8 cellular contexts compared by ENCODE assay signal in genomic region chr1:23980006-23980724, GRCh38. TPM values are rescaled to one million over a fixed set of nuclear protein-coding genes. Genes with fewer than 3 reads are reported as not detected.
A peak's percentile ranks its signal among the peaks of the same experiment; 100 is the strongest.
DNase-seq lines count a peak whose midpoint lies in the region; ATAC-seq and TF ChIP-seq lines count a peak whose summit lies in the region.

Gene SRSF10 (minus strand): TSS chr1:23980327. CDS start chr1:23980255, 72 bp downstream.

- ATAC-seq in GM21717 (IDR thresholded peaks at IDR 0.05; ENCODE audit: unreplicated experiment): peak; percentile 80

- CTCF ChIA-PET in PC-9 (lab: Charles Lee): interaction anchor here (2.1 kb wide), 1 partner anchor 48 kb away, joined by 4 read pairs; no protein-coding TSS in a partner anchor

- H3K36me3 ChIP-seq in PC-9 (ENCODE audit: low read depth): peaks cover 8% of the 10 kb centered on the region; the same call in 1 of the 2 replicates
- H3K36me3 ChIP-seq in mucosa of rectum (ENCODE audit: control insufficient read depth in 2 of 2, insufficient read depth in 2 of 2, low read length in 2 of 2): peaks cover 7 to 8% of the 10 kb centered on the region in 2 donors

- no peaks in the 10 kb centered on the region for H3K9me2 ChIP-seq in PC-9 (ENCODE audit: insufficient read depth)

- peak within 1 kb of the TSS; percentile 98 for H3K4me2 ChIP-seq in PC-9

- POLR2A ChIA-PET in PC-9 (lab: Charles Lee; ENCODE audit: unreplicated experiment): interaction anchor here (0.6 to 1.0 kb wide), 4 partner anchors 21 to 408 kb away, joined by 3 to 8 read pairs (median 4); partner anchors contain the start of gene PNRC2

- intact Hi-C loops in PC-9 (cut with micrococcal nuclease; ENCODE audit: unreplicated experiment): loop anchor here (2.0 kb wide), 3 partner anchors 19 to 39 kb away; no protein-coding TSS in a partner anchor

- peaks cover 39% of the 10 kb centered on the region for H4K20me1 ChIP-seq in PC-9 (ENCODE audit: insufficient read depth)

- H3F3A ChIP-seq in PC-9 (ENCODE audit: insufficient read depth, low read depth): peaks cover 16% of the 10 kb centered on the region

- in situ Hi-C loops in KBM-7 (cut with MboI; ENCODE audit: low pct_unique_long_range_greater_than_20kb, low sequenced_read_pairs): no loop called here

- H3K4me1 ChIP-seq in PC-9 (replicated peaks; ENCODE audit: insufficient read depth): peaks cover 45% of the 10 kb centered on the region
- peaks cover 24 to 32% of the 10 kb centered on the region in 2 donors for H3K4me1 ChIP-seq in mucosa of rectum (ENCODE audit: control insufficient read depth in 2 of 2, insufficient read depth in 2 of 2, low read length in 2 of 2)

- H3K79me2 ChIP-seq in PC-9 (ENCODE audit: low read depth): peaks cover 49% of the 10 kb centered on the region

- peak within 1 kb of the TSS; percentile 89 for H2AFZ ChIP-seq in PC-9

- no TSS peak for BruUV-seq in PC-9 (replicated peaks; lab: Mats Ljungman, UMichigan)

- H3K9me3 ChIP-seq in PC-9 (ENCODE audit: insufficient read depth, low read depth) (no peaks in the 10 kb centered on the region), mucosa of rectum (ENCODE audit: control insufficient read depth in 2 of 2, low read length in 2 of 2) (no peaks in the 10 kb centered on the region)

- no peak for TF ChIP-seq CTCF in PC-9 (conservative IDR thresholded peaks at IDR 0.05)
- TF ChIP-seq CTCF in epithelial cell of proximal tubule (conservative IDR thresholded peaks at IDR 0.05; ENCODE audit: low read depth, low read length): peak; percentile 20

- H3K27ac ChIP-seq in PC-9: peak within 1 kb of the TSS; percentile 97
- peak within 1 kb of the TSS; percentile 91 to 97 for H3K27ac ChIP-seq in mucosa of rectum (ENCODE audit: low read depth in 2 of 2, low read length in 2 of 2)

- H3K9ac ChIP-seq in mucosa of rectum (ENCODE audit: low read depth in 1 of 2, low read length in 2 of 2): peak within 1 kb of the TSS; percentile 95

- DNase-seq in DMS53 treated with DMSO at 0.1 percent for 48 hours (lab: John Stamatoyannopoulos, UW; ENCODE audit: unreplicated experiment) (peak; percentile 98), KBM-7 (peak; percentile 100), PC-9 (peak; percentile 88 to 96), epithelial cell of proximal tubule (ENCODE audit: low read depth) (peak; percentile 80)
- peak; percentile 96 for DNase-seq in activated T-cell treated with anti-CD3 and anti-CD28 coated beads, Interleukin-2, amount 50 U/mL, for 1 hour
- peak; percentile 97 for DNase-seq in stimulated activated CD8-positive, alpha-beta memory T cell treated with anti-CD3 and anti-CD28 coated beads, Interleukin-4, amount 100 ng/mL, for 48 hours

- H3K27me3 ChIP-seq in PC-9 (ENCODE audit: insufficient read depth, low read depth) (no peaks in the 10 kb centered on the region), mucosa of rectum (ENCODE audit: control insufficient read depth in 2 of 2, insufficient read depth in 2 of 2, low read length in 2 of 2) (no peaks in the 10 kb centered on the region)

- peak within 1 kb of the TSS; percentile 94 for H3K4me3 ChIP-seq in PC-9
- peak within 1 kb of the TSS; percentile 81 for H3K4me3 ChIP-seq in epithelial cell of proximal tubule (ENCODE audit: low read depth, low read length)
- H3K4me3 ChIP-seq in mucosa of rectum (ENCODE audit: low read length in 2 of 2): peak within 1 kb of the TSS; percentile 85 to 93

RNA-seq across cellular contexts. Expression of gene SRSF10, which starts in this region (rescaled TPM):
- total RNA-seq in PC-9 (2021) (77.3 and 96.2 TPM in 2 replicates), epithelial cell of proximal tubule (97.3 and 100 TPM in 2 replicates)

Comparison
In these comparisons a context has a peak if more than half of its experiments do, and no peak if none do; other contexts are left out.
1. Peak in every context shown above with its lines: DNase-seq, ATAC-seq, H3K4me3 ChIP-seq and H3K27ac ChIP-seq.